15 cellular contexts compared by ENCODE assay signal in the genomic region with DNA sequence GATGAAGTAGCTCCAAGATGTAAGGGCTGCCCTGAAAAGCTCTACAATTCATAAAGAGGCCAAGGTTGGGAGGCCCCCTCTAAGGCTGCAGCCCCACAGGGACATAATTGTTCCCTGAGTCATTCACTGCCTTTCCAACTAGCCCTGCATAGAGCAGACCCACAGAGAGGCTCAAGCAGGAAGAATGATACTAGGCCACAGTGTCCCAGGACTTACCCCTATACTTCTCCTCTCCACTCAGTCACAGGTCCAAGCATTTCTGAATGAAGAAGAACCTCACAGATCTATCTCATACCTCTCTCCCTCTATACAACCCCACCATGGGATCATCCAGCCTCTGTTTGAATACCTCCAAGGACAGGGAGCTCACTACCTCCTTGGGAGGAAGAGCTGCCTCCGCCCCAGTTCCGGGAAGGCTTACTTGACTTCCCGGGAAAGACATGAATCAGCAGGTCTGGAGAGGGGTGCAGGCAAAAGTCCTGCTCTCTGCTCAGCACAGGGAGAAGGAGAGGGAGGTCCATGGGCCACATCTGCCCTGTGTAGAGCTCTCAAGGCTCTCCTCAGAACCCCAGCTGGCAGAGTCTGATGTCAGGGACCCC. TPM values are rescaled to one million over a fixed set of nuclear protein-coding genes. Genes with fewer than 3 reads are reported as not detected.
DNase-seq lines count a peak whose midpoint lies in the region; ATAC-seq and TF ChIP-seq lines count a peak whose summit lies in the region.
"Had no signal": no experiment of that assay in that cellular context is flagged by ENCODE, and none has a peak within 500 bp of the region (broad histone marks: within the 10 kb centered on the region; RNA-seq: fewer than 3 reads in every experiment).

No MANE protein-coding gene starts in this region.

- no peak for TF ChIP-seq CTCF in suprapubic skin (IDR thresholded peaks at IDR 0.05)
- TF ChIP-seq CTCF in mucosa of descending colon (IDR thresholded peaks at IDR 0.05), result no peak

- peak overlapping the region; percentile 13 to 50 for H3K27ac Mint-ChIP-seq in activated naive CD4-positive, alpha-beta T cell treated with anti-CD3 and anti-CD28 coated beads, Interleukin-2, amount 50 U/mL, for 72 hours
- H3K27ac Mint-ChIP-seq in activated naive CD4-positive, alpha-beta T cell treated with anti-CD3 and anti-CD28 coated beads for 36 hours, result no peak overlapping the region
- H3K27ac Mint-ChIP-seq: natural killer cell had no signal

- H3K4me1 ChIP-seq in adipocyte (ENCODE audit: control insufficient read depth, insufficient read depth, low read length) (peaks cover 67% of the 10 kb centered on the region), suprapubic skin (peaks cover 22% of the 10 kb centered on the region), mucosa of descending colon (ENCODE audit: low read depth) (peaks cover 4% of the 10 kb centered on the region)

- peak overlapping the region; percentile 6 for H3K27ac ChIP-seq in suprapubic skin
- H3K27ac ChIP-seq: epithelial cell of prostate, upper lobe of left lung had no signal

- H3K4me3 Mint-ChIP-seq in activated naive CD4-positive, alpha-beta T cell treated with anti-CD3 and anti-CD28 coated beads for 36 hours, result no peak overlapping the region
- H3K4me3 Mint-ChIP-seq: natural killer cell had no signal

- TF ChIP-seq EP300 in suprapubic skin (IDR thresholded peaks at IDR 0.05), result no peak

- no peaks in the 10 kb centered on the region for H3K27me3 Mint-ChIP-seq in activated naive CD4-positive, alpha-beta T cell treated with anti-CD3 and anti-CD28 coated beads for 36 hours (ENCODE audit: low read depth)

- H3K36me3 Mint-ChIP-seq in activated naive CD4-positive, alpha-beta T cell treated with anti-CD3 and anti-CD28 coated beads, Interleukin-2, amount 50 U/mL, for 72 hours, result no peaks in the 10 kb centered on the region
- H3K36me3 Mint-ChIP-seq in activated naive CD4-positive, alpha-beta T cell treated with anti-CD3 and anti-CD28 coated beads for 36 hours (ENCODE audit: low read depth), result no peaks in the 10 kb centered on the region
- H3K36me3 Mint-ChIP-seq: natural killer cell had no signal

- intact Hi-C loops in activated naive CD4-positive, alpha-beta T cell treated with anti-CD3 and anti-CD28 coated beads for 36 hours (cut with micrococcal nuclease), result no loop called here
- intact Hi-C loops in mucosa of descending colon (cut with DNase I, micrococcal nuclease), result loop anchor here (5.0 to 10.0 kb wide), 2 partner anchors 116 to 179 kb away; no protein-coding TSS in a partner anchor

- CTCF ChIA-PET in activated naive CD4-positive, alpha-beta T cell treated with anti-CD3 and anti-CD28 coated beads for 36 hours (lab: Charles Lee), result interaction anchor here (0.7 to 2.2 kb wide), 2 partner anchors 117 to 250 kb away, joined by 3 to 4 read pairs; no protein-coding TSS in a partner anchor

- H3K36me3 ChIP-seq in adipocyte (ENCODE audit: control insufficient read depth, insufficient read depth, low read length, severe bottlenecking) (no peaks in the 10 kb centered on the region), suprapubic skin (no peaks in the 10 kb centered on the region), mucosa of descending colon (ENCODE audit: low read depth) (no peaks in the 10 kb centered on the region)
- H3K36me3 ChIP-seq: upper lobe of left lung had no signal

- H3K4me3 ChIP-seq in adipocyte (ENCODE audit: low read length) (peak overlapping the region; percentile 67), suprapubic skin (no peak overlapping the region), mucosa of descending colon (no peak overlapping the region)
- H3K4me3 ChIP-seq: upper lobe of left lung had no signal

- peak overlapping the region; percentile 83 for H3K9ac ChIP-seq in adipocyte (ENCODE audit: low read length)

- 65% methylated on average over 3 of the region's 3 CpGs for WGBS in suprapubic skin

- H3K4me1 Mint-ChIP-seq in activated naive CD4-positive, alpha-beta T cell treated with anti-CD3 and anti-CD28 coated beads for 36 hours (ENCODE audit: low read depth), result peaks cover 6% of the 10 kb centered on the region
- H3K4me1 Mint-ChIP-seq: natural killer cell had no signal

- H3K27me3 ChIP-seq in adipocyte (replicated peaks; ENCODE audit: control insufficient read depth, insufficient read depth, low read length) (peaks cover 3% of the 10 kb centered on the region), suprapubic skin (no peaks in the 10 kb centered on the region)
- H3K27me3 ChIP-seq: upper lobe of left lung had no signal

- peak in 1 of 2 donors; percentile 44 for DNase-seq in activated naive CD4-positive, alpha-beta T cell treated with anti-CD3 and anti-CD28 coated beads, Interleukin-2, amount 50 U/mL, for 72 hours (ENCODE audit: low spot score in 2 of 2)
- DNase-seq in activated naive CD4-positive, alpha-beta T cell treated with anti-CD3 and anti-CD28 coated beads for 36 hours, result no peak
- DNase-seq in adipocyte (ENCODE audit: low read depth) (peak; percentile 89), glomerular visceral epithelial cell (ENCODE audit: extremely low spot score) (peak; percentile 87), suprapubic skin (ENCODE audit: low spot score in 2 of 2) (no peak), nucleus accumbens (lab: John Stamatoyannopoulos, UW) (no peak), DMS114 treated with DMSO at 0.1 percent for 48 hours (lab: John Stamatoyannopoulos, UW; ENCODE audit: unreplicated experiment) (no peak), mucosa of descending colon (no peak)
- DNase-seq: activated CD4-positive, alpha-beta T cell treated with anti-CD3 and anti-CD28 coated beads for 1 hour; DMS153; H7; natural killer cell; NCI-H187; upper lobe of left lung had no signal

- no peaks in the 10 kb centered on the region for H3K9me3 Mint-ChIP-seq in activated naive CD4-positive, alpha-beta T cell treated with anti-CD3 and anti-CD28 coated beads, Interleukin-2, amount 50 U/mL, for 72 hours
- no peaks in the 10 kb centered on the region for H3K9me3 Mint-ChIP-seq in activated naive CD4-positive, alpha-beta T cell treated with anti-CD3 and anti-CD28 coated beads for 36 hours
- H3K9me3 Mint-ChIP-seq: natural killer cell had no signal

- no peak for TF ChIP-seq POLR2A in suprapubic skin (IDR thresholded peaks at IDR 0.05)

- H3K9me3 ChIP-seq in adipocyte (ENCODE audit: control insufficient read depth, low read length) (no peaks in the 10 kb centered on the region), suprapubic skin (no peaks in the 10 kb centered on the region), mucosa of descending colon (no peaks in the 10 kb centered on the region)
- H3K9me3 ChIP-seq: upper lobe of left lung had no signal

- no peak for ATAC-seq in activated naive CD4-positive, alpha-beta T cell treated with anti-CD3 and anti-CD28 coated beads, Interleukin-2, amount 50 U/mL, for 72 hours
- no peak for ATAC-seq in mucosa of descending colon
- ATAC-seq: natural killer cell had no signal

RNA-seq across cellular contexts. Expression of a gene that starts 6.9 kb away (rescaled TPM):
- total RNA-seq in activated naive CD4-positive, alpha-beta T cell treated with anti-CD3 and anti-CD28 coated beads, Interleukin-2, amount 50 U/mL, for 72 hours, result 10 to 100 TPM; 52.3 to 54.1 TPM
- 10 to 100 TPM; 44.2 to 46.9 TPM for total RNA-seq in activated naive CD4-positive, alpha-beta T cell treated with anti-CD3 and anti-CD28 coated beads for 36 hours
- 10 to 100 TPM; 42.9 to 69.9 (median 56.2) TPM for total RNA-seq in suprapubic skin
- 10 to 100 TPM; 35.4 to 41.7 (median 37.6) TPM for total RNA-seq in mucosa of descending colon

RNA-seq across cellular contexts. Expression of a gene that starts 33.9 kb away (rescaled TPM):
- 1 to 10 TPM in 1 of 2 donors, not detected in 1; 1.7 TPM for total RNA-seq in activated naive CD4-positive, alpha-beta T cell treated with anti-CD3 and anti-CD28 coated beads, Interleukin-2, amount 50 U/mL, for 72 hours
- total RNA-seq in activated naive CD4-positive, alpha-beta T cell treated with anti-CD3 and anti-CD28 coated beads for 36 hours, result under 1 TPM; 0.38 to 0.52 TPM
- 1 to 10 TPM in 3 of 4 donors, not detected in 1; 2.6 to 8.7 (median 8.5) TPM for total RNA-seq in suprapubic skin
- total RNA-seq in mucosa of descending colon, result 1 to 10 TPM in 2 of 3 donors, under 1 TPM in 1; 0.67 to 6.2 (median 2.4) TPM
- total RNA-seq: natural killer cell had no signal

RNA-seq across cellular contexts. Expression of a gene that starts 41.9 kb away (rescaled TPM):
- total RNA-seq in activated naive CD4-positive, alpha-beta T cell treated with anti-CD3 and anti-CD28 coated beads, Interleukin-2, amount 50 U/mL, for 72 hours, result 10 to 100 TPM; 39.0 to 57.1 TPM
- 10 to 100 TPM; 40.1 to 41.6 TPM for total RNA-seq in activated naive CD4-positive, alpha-beta T cell treated with anti-CD3 and anti-CD28 coated beads for 36 hours
- total RNA-seq in suprapubic skin (100 to 1,000 TPM in 1 of 4 donors, 10 to 100 TPM in 3; 42.8 to 115 (median 58.7) TPM), mucosa of descending colon (10 to 100 TPM; 33.8 to 52.8 (median 43.5) TPM)

Comparison
In these comparisons a context has a peak if more than half of its experiments do, and no peak if none do; other contexts are left out.
1. DNase-seq: peak in adipocyte (single experiment) and glomerular visceral epithelial cell (single experiment); none in activated naive CD4-positive, alpha-beta T cell treated with anti-CD3 and anti-CD28 coated beads for 36 hours (single experiment), suprapubic skin (0 of 2), nucleus accumbens (0 of 56), DMS114 treated with DMSO at 0.1 percent for 48 hours (single experiment) and mucosa of descending colon (0 of 3).